Comparison of ENCODE assay signal across 8 cellular contexts in the genomic region with DNA sequence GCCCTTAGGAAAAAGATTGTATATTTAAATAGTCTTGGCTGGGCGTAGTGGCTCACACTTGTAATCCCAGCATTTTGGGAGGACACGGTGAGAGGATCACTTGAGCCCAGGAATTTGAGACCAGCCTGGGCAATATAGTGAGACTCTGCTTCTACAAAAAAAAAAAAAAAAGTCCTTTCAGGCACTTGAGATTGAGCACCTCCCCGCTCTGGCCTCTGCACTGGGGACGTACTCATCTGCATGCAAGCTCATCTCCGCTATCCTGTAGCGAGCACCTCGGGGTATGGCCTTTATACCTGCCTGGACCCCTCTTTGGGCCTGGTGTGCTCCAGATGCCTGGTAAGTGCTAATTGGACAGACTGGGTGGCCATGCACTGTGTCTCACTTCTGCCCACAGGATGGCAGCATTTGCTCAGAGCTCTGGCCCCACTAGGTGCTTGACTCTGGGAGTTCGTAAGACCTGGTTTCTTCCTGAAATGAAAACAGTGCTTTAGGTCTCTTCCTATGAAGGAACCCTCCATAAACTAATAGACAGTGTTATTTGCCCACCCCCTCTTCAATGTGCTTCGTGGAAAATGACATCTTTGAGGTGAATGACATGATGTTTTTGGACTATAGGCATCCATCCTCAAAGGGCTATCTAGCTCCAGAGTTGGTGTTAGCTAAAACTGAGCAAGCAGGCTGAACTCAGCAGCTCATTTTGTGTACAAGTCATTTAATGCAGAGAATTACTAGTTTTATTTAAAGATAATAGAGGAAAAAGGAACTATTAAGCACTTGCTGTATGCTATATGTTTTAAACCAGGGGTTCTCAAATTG.
A peak's percentile ranks its signal among the peaks of the same experiment; 100 is the strongest.
DNase-seq lines count a peak whose midpoint lies in the region; ATAC-seq and TF ChIP-seq lines count a peak whose summit lies in the region.

No MANE protein-coding gene starts in this region.

- DNase-seq in DMS53 treated with DMSO at 0.1 percent for 48 hours (lab: John Stamatoyannopoulos, UW; ENCODE audit: unreplicated experiment) (peak; percentile 78), NCI-H526 treated with DMSO at 0.1 percent for 48 hours (lab: John Stamatoyannopoulos, UW) (peak; percentile 93), ecto neural progenitor cell (ENCODE audit: low spot score) (peak; percentile 80), lung (ENCODE audit: low spot score) (peak; percentile 79)
- DNase-seq in activated CD4-positive, alpha-beta T cell treated with anti-CD3 and anti-CD28 coated beads, Interleukin-2, amount 50 U/mL, for 48 hours = peak; percentile 75 to 81
- DNase-seq in stimulated activated CD8-positive, alpha-beta memory T cell treated with anti-CD3 and anti-CD28 coated beads, Interleukin-12 subunit alpha, Interleukin-12 subunit beta, amount 100 ng/mL, for 4 hours (ENCODE audit: low read depth) = peak; percentile 55

- no peaks in the 10 kb centered on the region for H3K36me3 ChIP-seq in lung (ENCODE audit: control insufficient read depth in 2 of 2, insufficient read depth in 2 of 2, low read length in 2 of 2)

- no peaks in the 10 kb centered on the region for H3K27me3 ChIP-seq in lung (ENCODE audit: control insufficient read depth, insufficient read depth)

- H3K27ac ChIP-seq in lung (ENCODE audit: low read depth in 1 of 2, low read length in 1 of 2) = no peak overlapping the region

- peak; percentile 87 for TF ChIP-seq CTCF in lung (IDR thresholded peaks at IDR 0.05; ENCODE audit: control extremely low read depth, extremely low read depth)

- no peaks in the 10 kb centered on the region for H3K9me3 ChIP-seq in lung (ENCODE audit: control insufficient read depth in 2 of 2, insufficient read depth in 1 of 2, low read length in 1 of 2)

- H3K4me1 ChIP-seq in lung (ENCODE audit: control insufficient read depth in 2 of 2, insufficient read depth in 2 of 2, low read length in 2 of 2) = no peaks in the 10 kb centered on the region

- 50 to 58% methylated on average over 9 of the region's 9 CpGs for WGBS in lung, 2 donors

- H3K4me3 ChIP-seq in lung = no peak overlapping the region

- peak; percentile 59 for ATAC-seq in HG03439 (IDR thresholded peaks at IDR 0.05; ENCODE audit: unreplicated experiment)
- peak; percentile 82 for ATAC-seq in lung (ENCODE audit: insufficient read depth, low FRiP score)
- ATAC-seq in GM21526 (IDR thresholded peaks at IDR 0.05; ENCODE audit: low FRiP score, unreplicated experiment) = no peak
